21 cellular contexts compared by ENCODE assay signal in the genomic region with DNA sequence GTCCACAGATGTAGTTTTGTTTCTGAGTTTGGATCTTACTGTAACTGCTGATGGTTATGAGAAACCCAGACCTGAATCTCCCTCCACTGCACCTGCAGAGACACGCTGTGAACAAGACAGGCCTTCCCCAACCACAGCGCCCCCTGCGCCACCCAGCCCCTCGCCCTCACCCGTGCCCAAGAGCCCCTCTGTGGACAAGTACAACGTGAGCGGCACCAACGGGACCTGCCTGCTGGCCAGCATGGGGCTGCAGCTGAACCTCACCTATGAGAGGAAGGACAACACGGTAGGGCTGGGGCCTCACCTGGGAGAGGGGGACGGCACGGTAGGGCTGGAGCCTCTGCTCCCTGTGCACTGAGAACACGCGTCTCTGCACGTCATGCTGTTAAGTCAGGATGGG. TPM values are rescaled to one million over a fixed set of nuclear protein-coding genes. Genes with fewer than 3 reads are reported as not detected.
DNase-seq lines count a peak whose midpoint lies in the region; ATAC-seq, FAIRE-seq and TF ChIP-seq lines count a peak whose summit lies in the region.
"Had no signal": no experiment of that assay in that cellular context is flagged by ENCODE, and none has a peak within 500 bp of the region (broad histone marks: within the 10 kb centered on the region; RNA-seq: fewer than 3 reads in every experiment).

No MANE protein-coding gene starts in this region.

- H3K9me2 ChIP-seq in Karpas-422 (replicated peaks; ENCODE audit: insufficient read depth, low read length) = no peaks in the 10 kb centered on the region

- CTCF ChIA-PET in HepG2 (lab: Yijun Ruan, JAX; ENCODE audit: low intra/inter-chr PET ratio, low total read pairs) = no interaction called here

- ATAC-seq in HepG2 = peak; percentile 5
- ATAC-seq in right lobe of liver = no peak
- peak; percentile 12 for ATAC-seq in left colon
- no peak for ATAC-seq in GM18870 (IDR thresholded peaks at IDR 0.05; ENCODE audit: unreplicated experiment)
- ATAC-seq: HCT116 had no signal

- H3K27me3 ChIP-seq in HepG2 (ENCODE audit: control insufficient read depth in 1 of 2, insufficient read depth in 2 of 2, low read length in 2 of 2) (no peaks in the 10 kb centered on the region), right lobe of liver (no peaks in the 10 kb centered on the region), osteoblast (ENCODE audit: insufficient read depth, low read length) (no peaks in the 10 kb centered on the region), Karpas-422 (ENCODE audit: low read length) (no peaks in the 10 kb centered on the region)

- no peak for TF ChIP-seq CTCF in HepG2 (CRISPR knock-in tag; IDR thresholded peaks at IDR 0.05)
- TF ChIP-seq CTCF in right lobe of liver (IDR thresholded peaks at IDR 0.05) = no peak
- TF ChIP-seq CTCF in osteoblast (IDR thresholded peaks at IDR 0.05; ENCODE audit: extremely low read depth, low read depth, low read length) = no peak

- H3K9ac ChIP-seq in HepG2 (ENCODE audit: insufficient read depth, low read depth, low read length) (no peak overlapping the region), Karpas-422 (ENCODE audit: low read length) (no peak overlapping the region)
- H3K9ac ChIP-seq: GM23248 had no signal

- H4K20me1 ChIP-seq in HepG2 (ENCODE audit: insufficient read depth, low read length) (peaks cover 4% of the 10 kb centered on the region; the same call in 1 of the 2 replicates), osteoblast (ENCODE audit: insufficient read depth, low read length) (peaks cover 9% of the 10 kb centered on the region), Karpas-422 (ENCODE audit: insufficient read depth, low read depth, low read length) (0 out of 2 replicates have a peak, but pooled peaks cover 4% of the 10 kb centered on the region)

- no CpG with 5 or more reads among the region's 14 CpGs for WGBS in HepG2 (ENCODE audit: low lambda C conversion rate)
- 84% methylated on average over 5 of the region's 14 CpGs for WGBS in right lobe of liver (ENCODE audit: insufficient coverage, low coverage, low lambda C conversion rate, missing lambda C conversion rate)

- POLR2A ChIA-PET in HepG2 (lab: Yijun Ruan, JAX) = no interaction called here

- no peak for TF ChIP-seq EP300 in HepG2 (IDR thresholded peaks at IDR 0.05; ENCODE audit: low read depth in 2 of 2, low read length in 2 of 2)
- TF ChIP-seq EP300 in HepG2 (CRISPR knock-in tag; IDR thresholded peaks at IDR 0.05; ENCODE audit: borderline replicate concordance) = no peak

- DNase-seq in HepG2 (ENCODE audit: low spot score) = no peak
- DNase-seq in right lobe of liver = no peak
- no peak for DNase-seq in left colon
- DNase-seq in osteoblast (ENCODE audit: insufficient read length, low spot score, missing footprints) = peak; percentile 35
- no peak for DNase-seq in Karpas-422
- no peak for DNase-seq in NCI-H82 (lab: John Stamatoyannopoulos, UW)
- DNase-seq: 8988T; C1 segment of cervical spinal cord; Calu3; CD4-positive, alpha-beta memory T cell; COR-L47; DMS53; DMS79 treated with DMSO at 0.1 percent for 48 hours; GF-D8; GM23248; H9 had no signal

- H2AFZ ChIP-seq in HepG2 (ENCODE audit: low read length) = no peak overlapping the region
- no peak overlapping the region for H2AFZ ChIP-seq in osteoblast (ENCODE audit: low read length)
- no peak overlapping the region for H2AFZ ChIP-seq in Karpas-422 (ENCODE audit: low read length)
- H2AFZ ChIP-seq: GM23248 had no signal

- H3K4me3 ChIP-seq in HepG2 (replicated peaks in 1 of 3; ENCODE audit: insufficient read depth in 1 of 3, low read depth in 2 of 3, low read length in 3 of 3) (no peak overlapping the region), right lobe of liver (no peak overlapping the region), osteoblast (ENCODE audit: insufficient read depth, low read length) (no peak overlapping the region), Karpas-422 (ENCODE audit: low read length) (no peak overlapping the region)
- H3K4me3 ChIP-seq: GM23248 had no signal

- no peak for TF ChIP-seq RAD21 in HepG2 (CRISPR knock-in tag; IDR thresholded peaks at IDR 0.05)

- no peak overlapping the region for H3K27ac ChIP-seq in HepG2 (ENCODE audit: extremely low read length, insufficient read depth, low read length)
- no peak overlapping the region for H3K27ac ChIP-seq in right lobe of liver
- H3K27ac ChIP-seq in osteoblast (ENCODE audit: low read depth, low read length) = no peak overlapping the region
- H3K27ac ChIP-seq in Karpas-422 (ENCODE audit: low read length) = no peak overlapping the region
- H3K27ac ChIP-seq: GM23248 had no signal

- H3K79me2 ChIP-seq in HepG2 (ENCODE audit: insufficient read depth, low read length) (no peaks in the 10 kb centered on the region), osteoblast (ENCODE audit: insufficient read depth, low read length) (peaks cover 46% of the 10 kb centered on the region), Karpas-422 (ENCODE audit: low read length) (no peaks in the 10 kb centered on the region)

- in situ Hi-C loops in HepG2 (cut with HindIII; ENCODE audit: extremely low pct_ligation_motif_present, low pct_unique_long_range_greater_than_20kb) = no loop called here

- peaks cover 24 to 66% of the 10 kb centered on the region in 2 experiments for H3K36me3 ChIP-seq in HepG2 (replicated peaks in 1 of 2; ENCODE audit: control insufficient read depth in 1 of 2, insufficient read depth in 2 of 2, low read length in 2 of 2)
- H3K36me3 ChIP-seq in right lobe of liver = peaks cover 0 to 57% (median 21%) of the 10 kb centered on the region in 4 donors
- peaks cover 43% of the 10 kb centered on the region for H3K36me3 ChIP-seq in osteoblast (ENCODE audit: insufficient read depth, low read length)
- peaks cover 7% of the 10 kb centered on the region for H3K36me3 ChIP-seq in Karpas-422 (ENCODE audit: insufficient read depth, low read length)

- H3K4me2 ChIP-seq in HepG2 (ENCODE audit: low read depth, low read length) (no peak overlapping the region), osteoblast (ENCODE audit: insufficient read depth, low read length) (no peak overlapping the region), Karpas-422 (ENCODE audit: low read depth, low read length, poor library complexity, severe bottlenecking) (no peak overlapping the region)

- no peaks in the 10 kb centered on the region for H3K9me3 ChIP-seq in HepG2 (ENCODE audit: low read length)
- no peaks in the 10 kb centered on the region for H3K9me3 ChIP-seq in right lobe of liver
- no peaks in the 10 kb centered on the region for H3K9me3 ChIP-seq in osteoblast (ENCODE audit: low read depth, low read length)
- no peaks in the 10 kb centered on the region for H3K9me3 ChIP-seq in Karpas-422 (ENCODE audit: low read length)

- intact Hi-C loops in HepG2 (cut with micrococcal nuclease; ENCODE audit: unreplicated experiment) (no loop called here), right lobe of liver (cut with DNase I) (no loop called here), left colon (cut with DNase I, micrococcal nuclease) (no loop called here)

- no TSS peak for BruUV-seq in HepG2 (replicated peaks; lab: Mats Ljungman, UMichigan)

- FAIRE-seq in HepG2 (lab: Jason Lieb, UNC) = no peak
- FAIRE-seq: GM12892, GM19239, H1 had no signal

- H3K4me1 ChIP-seq in HepG2 (ENCODE audit: insufficient read depth, low read length) (no peaks in the 10 kb centered on the region), right lobe of liver (peaks cover 0 to 9% (median 3%) of the 10 kb centered on the region in 4 donors), osteoblast (ENCODE audit: insufficient read depth, low read length) (no peaks in the 10 kb centered on the region), Karpas-422 (ENCODE audit: low read length) (no peaks in the 10 kb centered on the region)

- no peak for TF ChIP-seq POLR2A in HepG2 (IDR thresholded peaks at IDR 0.05; ENCODE audit: insufficient read depth in 1 of 2, low read depth in 2 of 2, low read length in 2 of 2)
- no peak for TF ChIP-seq POLR2A in right lobe of liver (IDR thresholded peaks at IDR 0.05)

RNA-seq across cellular contexts. Expression of a gene that starts 22.3 kb away (rescaled TPM):
- 33.2 and 112 TPM in 2 replicates for total RNA-seq in HepG2 (2016; rRNA removed; fragmentation: Illumina TruSeq; extraction: Trizol)
- total RNA-seq in HepG2 (2016; cell fraction: cytosol; rRNA removed; fragmentation: Illumina TruSeq; extraction: Trizol; ENCODE audit: low read depth) = 10.9 and 12.4 TPM in 2 replicates
- total RNA-seq in HepG2 (2016; cell fraction: insoluble cytoplasmic fraction; rRNA removed; fragmentation: Illumina TruSeq; extraction: Trizol) = 28.0 and 117 TPM in 2 replicates
- 16.4 and 16.7 TPM in 2 replicates for total RNA-seq in HepG2 (2016; cell fraction: membrane; rRNA removed; fragmentation: Illumina TruSeq; extraction: Trizol)
- 71.7 and 83.9 TPM in 2 replicates for total RNA-seq in HepG2 (2016; cell fraction: nucleus; rRNA removed; fragmentation: Illumina TruSeq; extraction: Trizol)
- polyA plus RNA-seq in HepG2 (2011; rRNA removed) = 103 TPM in 2 replicates
- polyA plus RNA-seq in HepG2 (2011; cell fraction: cytosol; rRNA removed) = 54.8 and 61.5 TPM in 2 replicates
- polyA plus RNA-seq in HepG2 (2011; cell fraction: nucleus; rRNA removed) = 64.5 and 68.1 TPM in 2 replicates
- polyA plus RNA-seq in HepG2 (2012) = 94.8 and 95.4 TPM in 2 replicates
- polyA plus RNA-seq in HepG2 (2016; cell fraction: cytosol; fragmentation: Illumina TruSeq; extraction: Trizol; ENCODE audit: low read depth) = 8.2 and 8.9 TPM in 2 replicates
- polyA plus RNA-seq in HepG2 (2016; cell fraction: insoluble cytoplasmic fraction; fragmentation: Illumina TruSeq; extraction: Trizol; ENCODE audit: low read depth) = 42.2 and 53.5 TPM in 2 replicates
- polyA plus RNA-seq in HepG2 (2016; cell fraction: membrane; fragmentation: Illumina TruSeq; extraction: Trizol; ENCODE audit: low read depth) = 14.6 and 17.0 TPM in 2 replicates
- polyA plus RNA-seq in HepG2 (2016; cell fraction: nucleus; fragmentation: Illumina TruSeq; extraction: Trizol; ENCODE audit: insufficient read depth, low read depth) = 165 and 182 TPM in 2 replicates
- 78.2 and 92.0 TPM in 2 replicates for polyA minus RNA-seq in HepG2 (2011; rRNA and poly(A)+ RNA removed; ENCODE audit: low replicate concordance)
- polyA minus RNA-seq in HepG2 (2011; cell fraction: cytosol; rRNA and poly(A)+ RNA removed) = 54.9 and 61.7 TPM in 2 replicates
- 25.2 and 25.9 TPM in 2 replicates for polyA minus RNA-seq in HepG2 (2011; cell fraction: nucleus; rRNA and poly(A)+ RNA removed)
- 100 to 1,000 TPM; 154 to 233 (median 197) TPM for total RNA-seq in right lobe of liver
- 100 to 1,000 TPM; 203 to 216 TPM for total RNA-seq in left colon
- total RNA-seq in osteoblast = 211 and 216 TPM in 2 replicates
- 28.4 and 29.7 TPM in 2 replicates for total RNA-seq in Karpas-422 (2014; rRNA removed; shearing (Covaris generic); ENCODE audit: low replicate concordance)

RNA-seq across cellular contexts. Expression of a gene that starts 44.6 kb away (rescaled TPM):
- total RNA-seq in HepG2 (2016; rRNA removed; fragmentation: Illumina TruSeq; extraction: Trizol) (30.3 and 30.8 TPM in 2 replicates), right lobe of liver (10 to 100 TPM; 18.5 to 41.3 (median 30.8) TPM), left colon (10 to 100 TPM; 59.4 to 61.6 TPM), osteoblast (0.29 and 0.36 TPM in 2 replicates)
- total RNA-seq in HepG2 (2016; cell fraction: cytosol; rRNA removed; fragmentation: Illumina TruSeq; extraction: Trizol; ENCODE audit: low read depth) = 17.7 and 18.0 TPM in 2 replicates
- 26.5 and 33.7 TPM in 2 replicates for total RNA-seq in HepG2 (2016; cell fraction: insoluble cytoplasmic fraction; rRNA removed; fragmentation: Illumina TruSeq; extraction: Trizol)
- total RNA-seq in HepG2 (2016; cell fraction: membrane; rRNA removed; fragmentation: Illumina TruSeq; extraction: Trizol) = 27.8 and 29.0 TPM in 2 replicates
- total RNA-seq in HepG2 (2016; cell fraction: nucleus; rRNA removed; fragmentation: Illumina TruSeq; extraction: Trizol) = 23.1 and 27.9 TPM in 2 replicates
- polyA plus RNA-seq in HepG2 (2011; rRNA removed) = 40.5 and 40.6 TPM in 2 replicates
- 37.5 and 37.6 TPM in 2 replicates for polyA plus RNA-seq in HepG2 (2011; cell fraction: cytosol; rRNA removed)
- polyA plus RNA-seq in HepG2 (2011; cell fraction: nucleus; rRNA removed) = 59.1 and 60.0 TPM in 2 replicates
- polyA plus RNA-seq in HepG2 (2012) = 34.3 and 37.7 TPM in 2 replicates
- polyA plus RNA-seq in HepG2 (2016; cell fraction: cytosol; fragmentation: Illumina TruSeq; extraction: Trizol; ENCODE audit: low read depth) = 20.4 and 24.5 TPM in 2 replicates
- 35.9 and 37.1 TPM in 2 replicates for polyA plus RNA-seq in HepG2 (2016; cell fraction: insoluble cytoplasmic fraction; fragmentation: Illumina TruSeq; extraction: Trizol; ENCODE audit: low read depth)
- 24.9 and 27.8 TPM in 2 replicates for polyA plus RNA-seq in HepG2 (2016; cell fraction: membrane; fragmentation: Illumina TruSeq; extraction: Trizol; ENCODE audit: low read depth)
- polyA plus RNA-seq in HepG2 (2016; cell fraction: nucleus; fragmentation: Illumina TruSeq; extraction: Trizol; ENCODE audit: insufficient read depth, low read depth) = 54.4 and 56.0 TPM in 2 replicates
- 6.8 and 20.0 TPM in 2 replicates for polyA minus RNA-seq in HepG2 (2011; rRNA and poly(A)+ RNA removed; ENCODE audit: low replicate concordance)
- 21.8 and 23.7 TPM in 2 replicates for polyA minus RNA-seq in HepG2 (2011; cell fraction: cytosol; rRNA and poly(A)+ RNA removed)
- polyA minus RNA-seq in HepG2 (2011; cell fraction: nucleus; rRNA and poly(A)+ RNA removed) = 23.2 and 26.8 TPM in 2 replicates
- total RNA-seq in Karpas-422 (2014; rRNA removed; shearing (Covaris generic); ENCODE audit: low replicate concordance) = not detected in 2 replicates
- total RNA-seq: GM23248 had no signal

Comparison
In these comparisons a context has a peak if more than half of its experiments do, and no peak if none do; other contexts are left out.
1. ATAC-seq: peak in HepG2 (single experiment) and left colon (single experiment); none in right lobe of liver (0 of 4) and GM18870 (single experiment).
2. RNA of a gene that starts 44.6 kb away (total RNA-seq): 59.4 to 61.6 TPM in left colon, 18.5 to 41.3 TPM in right lobe of liver and 17.7 to 33.7 TPM in HepG2; 0.29 to 0.36 TPM in osteoblast and not detected in Karpas-422; every median in the first group is over 10 times any median in the second.